In the genomic region with DNA sequence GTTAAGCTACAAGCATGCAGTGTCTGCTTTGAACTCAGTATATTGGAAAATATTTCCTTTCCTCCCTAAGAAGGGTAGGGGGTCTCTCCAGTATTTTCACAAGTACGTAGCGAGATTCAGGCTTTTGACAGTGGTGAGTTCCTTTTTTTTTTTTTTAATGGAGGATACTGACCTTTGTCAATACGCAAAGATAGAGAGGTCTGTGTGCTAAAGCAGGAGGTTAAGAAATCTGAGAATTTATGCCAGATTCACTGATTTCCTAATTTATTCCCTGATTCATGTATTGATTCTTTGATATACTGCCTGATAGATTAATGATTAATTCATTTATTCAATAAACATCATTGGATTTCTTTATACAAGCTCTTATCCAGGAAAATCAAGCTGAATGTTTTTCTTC, we compare ENCODE assay signal across 3 cellular contexts.
TF ChIP-seq lines count a peak whose summit lies in the region.

No MANE protein-coding gene starts in this region.

TF ChIP-seq in liver, 16 proteins besides CTCF, POLR2A, EP300 and RAD21 (continued from another document):
- TF ChIP-seq REST (IDR thresholded peaks at IDR 0.05) (no peak), HNF4A (conservative IDR thresholded peaks at IDR 0.05) (peak; percentile 48 to 63), TAF1 (conservative IDR thresholded peaks at IDR 0.05) (no peak), NR2F2 (IDR thresholded peaks at IDR 0.05) (peak; percentile 11), JUND (IDR thresholded peaks at IDR 0.05) (peak in 1 of 2 donors; percentile 36), FOXA1 (IDR thresholded peaks at IDR 0.05) (no peak), MAX (IDR thresholded peaks at IDR 0.05) (peak; percentile 37), HNF4G (IDR thresholded peaks at IDR 0.05) (no peak), RXRA (IDR thresholded peaks at IDR 0.05) (peak; percentile 54 to 61), GABPA (IDR thresholded peaks at IDR 0.05 in 1 of 2, conservative IDR thresholded peaks at IDR 0.05 in 1 of 2) (no peak), FOXA2 (IDR thresholded peaks at IDR 0.05) (peak; percentile 40)
- TF ChIP-seq, protein P1, sequence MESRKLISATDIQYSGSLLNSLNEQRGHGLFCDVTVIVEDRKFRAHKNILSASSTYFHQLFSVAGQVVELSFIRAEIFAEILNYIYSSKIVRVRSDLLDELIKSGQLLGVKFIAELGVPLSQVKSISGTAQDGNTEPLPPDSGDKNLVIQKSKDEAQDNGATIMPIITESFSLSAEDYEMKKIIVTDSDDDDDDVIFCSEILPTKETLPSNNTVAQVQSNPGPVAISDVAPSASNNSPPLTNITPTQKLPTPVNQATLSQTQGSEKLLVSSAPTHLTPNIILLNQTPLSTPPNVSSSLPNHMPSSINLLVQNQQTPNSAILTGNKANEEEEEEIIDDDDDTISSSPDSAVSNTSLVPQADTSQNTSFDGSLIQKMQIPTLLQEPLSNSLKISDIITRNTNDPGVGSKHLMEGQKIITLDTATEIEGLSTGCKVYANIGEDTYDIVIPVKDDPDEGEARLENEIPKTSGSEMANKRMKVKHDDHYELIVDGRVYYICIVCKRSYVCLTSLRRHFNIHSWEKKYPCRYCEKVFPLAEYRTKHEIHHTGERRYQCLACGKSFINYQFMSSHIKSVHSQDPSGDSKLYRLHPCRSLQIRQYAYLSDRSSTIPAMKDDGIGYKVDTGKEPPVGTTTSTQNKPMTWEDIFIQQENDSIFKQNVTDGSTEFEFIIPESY (IDR thresholded peaks at IDR 0.05): no peak
TF ChIP-seq in liver: peak in this region for 8.

TF ChIP-seq in HepG2, 621 proteins besides CTCF, POLR2A, EP300 and RAD21 (continued from another document):
- TF ChIP-seq, protein P2, sequence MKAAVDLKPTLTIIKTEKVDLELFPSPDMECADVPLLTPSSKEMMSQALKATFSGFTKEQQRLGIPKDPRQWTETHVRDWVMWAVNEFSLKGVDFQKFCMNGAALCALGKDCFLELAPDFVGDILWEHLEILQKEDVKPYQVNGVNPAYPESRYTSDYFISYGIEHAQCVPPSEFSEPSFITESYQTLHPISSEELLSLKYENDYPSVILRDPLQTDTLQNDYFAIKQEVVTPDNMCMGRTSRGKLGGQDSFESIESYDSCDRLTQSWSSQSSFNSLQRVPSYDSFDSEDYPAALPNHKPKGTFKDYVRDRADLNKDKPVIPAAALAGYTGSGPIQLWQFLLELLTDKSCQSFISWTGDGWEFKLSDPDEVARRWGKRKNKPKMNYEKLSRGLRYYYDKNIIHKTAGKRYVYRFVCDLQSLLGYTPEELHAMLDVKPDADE (CRISPR knock-in tag; IDR thresholded peaks at IDR 0.05): no peak
- TF ChIP-seq ZSCAN20 (CRISPR knock-in tag; IDR thresholded peaks at IDR 0.05; ENCODE audit: borderline replicate concordance) (no peak), AHR (CRISPR knock-in tag; IDR thresholded peaks at IDR 0.05) (no peak), ZNF747 (CRISPR knock-in tag; IDR thresholded peaks at IDR 0.05; ENCODE audit: borderline replicate concordance) (no peak), ZNF567 (CRISPR knock-in tag; IDR thresholded peaks at IDR 0.05; ENCODE audit: borderline replicate concordance) (no peak), ZNF83 (CRISPR knock-in tag; IDR thresholded peaks at IDR 0.05; ENCODE audit: borderline replicate concordance) (no peak), ZNF331 (CRISPR knock-in tag; IDR thresholded peaks at IDR 0.05) (no peak)
TF ChIP-seq in HepG2: peak in this region for 0.

TF ChIP-seq in neural cell, 6 proteins besides CTCF, POLR2A, EP300 and RAD21 (continued from another document):
- TF ChIP-seq REST (IDR thresholded peaks at IDR 0.05; ENCODE audit: borderline replicate concordance) (no peak), MXI1 (conservative IDR thresholded peaks at IDR 0.05; ENCODE audit: poor library complexity, severe bottlenecking) (no peak)
